Comparison of ENCODE assay signal across 8 cellular contexts in genomic region chr17:77882481-77883212, GRCh38.
DNase-seq lines count a peak whose midpoint lies in the region; ATAC-seq and TF ChIP-seq lines count a peak whose summit lies in the region.

No MANE protein-coding gene starts in this region.

- H2AFZ ChIP-seq in Karpas-422 (ENCODE audit: low read length) = no peak overlapping the region

- H3K79me2 ChIP-seq in Karpas-422 (ENCODE audit: low read length) = no peaks in the 10 kb centered on the region

- H3K36me3 ChIP-seq in CD4-positive, CD25-positive, alpha-beta regulatory T cell (ENCODE audit: control insufficient read depth, insufficient read depth, low read length) = no peaks in the 10 kb centered on the region
- H3K36me3 ChIP-seq in Karpas-422 (ENCODE audit: insufficient read depth, low read length) (no peaks in the 10 kb centered on the region), upper lobe of right lung (no peaks in the 10 kb centered on the region)

- peak overlapping the region; percentile 99 for H3K27ac Mint-ChIP-seq in CD4-positive, CD25-positive, alpha-beta regulatory T cell

- H3K27ac ChIP-seq in CD4-positive, CD25-positive, alpha-beta regulatory T cell (ENCODE audit: insufficient read depth, low read length, poor library complexity, severe bottlenecking) = peak overlapping the region; percentile 97
- H3K27ac ChIP-seq in Karpas-422 (ENCODE audit: low read length) (peak overlapping the region; percentile 53; the same call in 1 of the 2 replicates), upper lobe of right lung (peak overlapping the region; percentile 7)

- peaks cover 5% of the 10 kb centered on the region for H3K27me3 Mint-ChIP-seq in CD4-positive, CD25-positive, alpha-beta regulatory T cell

- peak overlapping the region; percentile 35; the same call in 1 of the 2 replicates for H3K9ac ChIP-seq in Karpas-422 (ENCODE audit: low read length)

- H3K36me3 Mint-ChIP-seq in CD4-positive, CD25-positive, alpha-beta regulatory T cell = no peaks in the 10 kb centered on the region

- TF ChIP-seq CTCF in epithelial cell of esophagus (IDR thresholded peaks at IDR 0.05; ENCODE audit: insufficient read depth, low read depth, low read length, missing control alignments) (no peak), upper lobe of right lung (IDR thresholded peaks at IDR 0.05) (no peak)

- H3K4me2 ChIP-seq in Karpas-422 (ENCODE audit: low read depth, low read length, poor library complexity, severe bottlenecking) = peak overlapping the region; percentile 65

- H3K27me3 ChIP-seq in CD4-positive, CD25-positive, alpha-beta regulatory T cell (ENCODE audit: control insufficient read depth, insufficient read depth, low read length) = no peaks in the 10 kb centered on the region
- no peaks in the 10 kb centered on the region; the same call in 1 of the 2 replicates for H3K27me3 ChIP-seq in Karpas-422 (ENCODE audit: low read length)
- H3K27me3 ChIP-seq in upper lobe of right lung = no peaks in the 10 kb centered on the region

- DNase-seq in CD4-positive, CD25-positive, alpha-beta regulatory T cell = peak; percentile 80 to 92 (median 86)
- DNase-seq in Karpas-422 = peak; percentile 61
- peak; percentile 42 to 45 (median 45) for DNase-seq in activated CD8-positive, alpha-beta memory T cell treated with anti-CD3 and anti-CD28 coated beads for 48 hours (ENCODE audit: low read depth in 2 of 3, low spot score in 2 of 3)
- peak; percentile 10 for DNase-seq in epithelial cell of esophagus (ENCODE audit: low read depth)
- DNase-seq in pons (ENCODE audit: low spot score) = peak; percentile 91
- DNase-seq in upper lobe of right lung = no peak
- DNase-seq in DMS79 treated with DMSO at 0.1 percent for 48 hours (lab: John Stamatoyannopoulos, UW) = no peak
- no peak for DNase-seq in NCI-H146 treated with DMSO at 0.1 percent for 48 hours (lab: John Stamatoyannopoulos, UW; ENCODE audit: unreplicated experiment)

- H3K4me1 ChIP-seq in CD4-positive, CD25-positive, alpha-beta regulatory T cell (ENCODE audit: control insufficient read depth, insufficient read depth, low read length, poor library complexity, severe bottlenecking) = peaks cover 66% of the 10 kb centered on the region
- H3K4me1 ChIP-seq in Karpas-422 (ENCODE audit: low read length) (peaks cover 62% of the 10 kb centered on the region), upper lobe of right lung (peaks cover 30% of the 10 kb centered on the region)

- ATAC-seq in CD4-positive, CD25-positive, alpha-beta regulatory T cell (ENCODE audit: low read depth in 2 of 2) = peak; percentile 84 to 86
- peak; percentile 43 for ATAC-seq in upper lobe of right lung

- H3K4me3 Mint-ChIP-seq in CD4-positive, CD25-positive, alpha-beta regulatory T cell = peak overlapping the region; percentile 73 to 95 (median 83)

- H3K4me1 Mint-ChIP-seq in CD4-positive, CD25-positive, alpha-beta regulatory T cell = peaks cover 0 to 91% (median 50%) of the 10 kb centered on the region in 4 donors

- no peaks in the 10 kb centered on the region for H3K9me2 ChIP-seq in Karpas-422 (replicated peaks; ENCODE audit: insufficient read depth, low read length)

- H3K9me3 ChIP-seq in CD4-positive, CD25-positive, alpha-beta regulatory T cell (ENCODE audit: control insufficient read depth in 2 of 2, low read length in 2 of 2) = no peaks in the 10 kb centered on the region
- H3K9me3 ChIP-seq in Karpas-422 (ENCODE audit: low read length) = no peaks in the 10 kb centered on the region
- no peaks in the 10 kb centered on the region for H3K9me3 ChIP-seq in upper lobe of right lung

- H3K4me3 ChIP-seq in CD4-positive, CD25-positive, alpha-beta regulatory T cell (ENCODE audit: low read depth, low read length) = peak overlapping the region; percentile 79
- H3K4me3 ChIP-seq in Karpas-422 (ENCODE audit: low read length) = peak overlapping the region; percentile 46; the same call in 1 of the 2 replicates
- no peak overlapping the region for H3K4me3 ChIP-seq in epithelial cell of esophagus (ENCODE audit: low read length)
- no peak overlapping the region for H3K4me3 ChIP-seq in upper lobe of right lung

- H4K20me1 ChIP-seq in Karpas-422 (ENCODE audit: insufficient read depth, low read depth, low read length) = no peaks in the 10 kb centered on the region; the same call in 1 of the 2 replicates

- peaks cover 0 to 3% (median 0%) of the 10 kb centered on the region in 7 donors for H3K9me3 Mint-ChIP-seq in CD4-positive, CD25-positive, alpha-beta regulatory T cell

- intact Hi-C loops in upper lobe of right lung (cut with DNase I) = no loop called here

Comparison
In these comparisons a context has a peak if more than half of its experiments do, and no peak if none do; other contexts are left out.
1. DNase-seq: peak in CD4-positive, CD25-positive, alpha-beta regulatory T cell (3 of 3), Karpas-422 (single experiment), activated CD8-positive, alpha-beta memory T cell treated with anti-CD3 and anti-CD28 coated beads for 48 hours (3 of 3), epithelial cell of esophagus (single experiment) and pons (single experiment); none in upper lobe of right lung (single experiment), DMS79 treated with DMSO at 0.1 percent for 48 hours (single experiment) and NCI-H146 treated with DMSO at 0.1 percent for 48 hours (single experiment).
2. H3K27ac ChIP-seq: peak in every context shown above with its lines; median percentile 97 in CD4-positive, CD25-positive, alpha-beta regulatory T cell; 53 in Karpas-422; 7 in upper lobe of right lung.
3. H3K4me3 ChIP-seq: peak in CD4-positive, CD25-positive, alpha-beta regulatory T cell (single experiment) and Karpas-422 (single experiment); none in epithelial cell of esophagus (single experiment) and upper lobe of right lung (single experiment).